In the genomic region with DNA sequence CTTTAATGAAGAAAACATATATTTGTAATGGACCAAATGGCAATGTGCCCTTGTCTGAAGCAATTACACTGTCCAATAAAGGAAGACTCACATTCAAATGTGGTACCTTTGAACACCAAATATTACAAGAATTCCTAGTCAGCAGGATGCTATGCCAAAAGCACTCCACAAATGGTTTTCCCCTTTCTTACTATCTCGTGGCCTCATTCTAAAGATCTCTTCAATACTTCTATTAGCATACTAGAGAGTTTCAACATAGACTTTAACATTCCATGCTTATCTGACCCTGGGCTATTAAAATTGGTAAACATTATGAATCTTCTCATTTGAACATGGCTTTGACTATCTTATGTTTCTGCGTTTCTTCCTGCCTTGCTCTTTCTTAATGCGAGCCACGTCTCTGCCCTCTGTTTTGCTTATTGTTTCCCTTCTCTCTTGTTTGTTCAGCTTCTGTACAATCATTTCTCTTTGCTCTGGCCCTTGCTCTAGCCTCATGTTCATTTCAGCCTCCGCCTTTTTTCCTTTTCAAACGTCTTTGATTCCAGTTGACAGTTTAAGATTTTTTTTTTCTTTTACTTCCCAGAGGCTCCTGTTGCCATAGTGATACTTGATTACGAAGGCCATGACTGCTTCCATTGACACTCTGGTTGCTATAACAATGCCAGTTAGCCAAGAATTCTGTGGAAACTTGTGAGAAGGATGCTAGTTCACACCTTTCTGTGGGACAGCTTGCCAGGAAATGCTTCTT, we compare ENCODE assay signal across 15 cellular contexts. TPM values are rescaled to one million over a fixed set of nuclear protein-coding genes. Genes with fewer than 3 reads are reported as not detected.
DNase-seq lines count a peak whose midpoint lies in the region; TF ChIP-seq lines count a peak whose summit lies in the region.
"Had no signal": no experiment of that assay in that cellular context is flagged by ENCODE, and none has a peak within 500 bp of the region (broad histone marks: within the 10 kb centered on the region; RNA-seq: fewer than 3 reads in every experiment).

No MANE protein-coding gene starts in this region.

- H3K27me3 ChIP-seq in GM23248 (replicated peaks; ENCODE audit: insufficient read depth) (no peaks in the 10 kb centered on the region), osteoblast (ENCODE audit: insufficient read depth, low read length) (peaks cover 7% of the 10 kb centered on the region), thyroid gland (no peaks in the 10 kb centered on the region)
- H3K27me3 ChIP-seq: colonic mucosa, neutrophil had no signal

- H4K20me1 ChIP-seq in GM23248 (ENCODE audit: insufficient read depth) (no peaks in the 10 kb centered on the region), osteoblast (ENCODE audit: insufficient read depth, low read length) (no peaks in the 10 kb centered on the region)

- H3K9ac ChIP-seq in GM23248: peak overlapping the region; percentile 66

- H3K4me1 ChIP-seq in GM23248 (ENCODE audit: insufficient read depth) (peaks cover 32% of the 10 kb centered on the region), osteoblast (ENCODE audit: insufficient read depth, low read length) (peaks cover 25% of the 10 kb centered on the region), thyroid gland (no peaks in the 10 kb centered on the region)
- H3K4me1 ChIP-seq: colonic mucosa had no signal

- TF ChIP-seq POLR2A in thyroid gland (IDR thresholded peaks at IDR 0.05): no peak

- peak overlapping the region; percentile 50 for H3K4me2 ChIP-seq in GM23248 (ENCODE audit: unreplicated experiment)
- H3K4me2 ChIP-seq in osteoblast (ENCODE audit: insufficient read depth, low read length): peak overlapping the region; percentile 62

- TF ChIP-seq CTCF in VCaP (conservative IDR thresholded peaks at IDR 0.05) (no peak), foreskin fibroblast (IDR thresholded peaks at IDR 0.05; ENCODE audit: low read depth, low read length) (no peak), osteoblast (IDR thresholded peaks at IDR 0.05; ENCODE audit: extremely low read depth, low read depth, low read length) (no peak), thyroid gland (IDR thresholded peaks at IDR 0.05) (no peak), GM10266 (IDR thresholded peaks at IDR 0.05; ENCODE audit: control insufficient read depth, insufficient read depth, low read depth, missing control alignments) (no peak)

- H3K79me2 ChIP-seq in GM23248 (ENCODE audit: insufficient read depth) (no peaks in the 10 kb centered on the region), osteoblast (ENCODE audit: insufficient read depth, low read length) (no peaks in the 10 kb centered on the region)

- H3K9me2 ChIP-seq in GM23248 (ENCODE audit: insufficient read depth): no peaks in the 10 kb centered on the region

- H3K9me3 ChIP-seq in GM23248 (ENCODE audit: low read depth) (no peaks in the 10 kb centered on the region), osteoblast (ENCODE audit: low read depth, low read length) (no peaks in the 10 kb centered on the region), thyroid gland (no peaks in the 10 kb centered on the region)
- H3K9me3 ChIP-seq: colonic mucosa, neutrophil had no signal

- peak; percentile 88 for DNase-seq in GM23248
- peak; percentile 40 to 58 for DNase-seq in foreskin fibroblast
- DNase-seq in osteoblast (ENCODE audit: insufficient read length, low spot score, missing footprints): peak; percentile 55
- DNase-seq in thyroid gland: no peak
- DNase-seq in NCI-H69 (lab: John Stamatoyannopoulos, UW): no peak
- DNase-seq in GM19240 (ENCODE audit: insufficient read length, low spot score): no peak
- no peak for DNase-seq in GM10266 (ENCODE audit: extremely low spot score)
- DNase-seq: activated T-cell treated with anti-CD3 and anti-CD28 coated beads, Interleukin-2, amount 50 U/mL, for 4 hours; colonic mucosa; NCI-H510A; SIG-M5; stimulated activated CD4-positive, alpha-beta T cell treated with anti-CD3 and anti-CD28 coated beads, Interleukin-4, amount 100 ng/mL, for 4 hours; WERI-Rb-1 had no signal

- no peaks in the 10 kb centered on the region for H3K36me3 ChIP-seq in GM23248 (ENCODE audit: low read depth)
- no peaks in the 10 kb centered on the region for H3K36me3 ChIP-seq in osteoblast (ENCODE audit: insufficient read depth, low read length)
- no peaks in the 10 kb centered on the region for H3K36me3 ChIP-seq in thyroid gland
- H3K36me3 ChIP-seq: colonic mucosa, neutrophil, WERI-Rb-1 had no signal

- 6 to 10% methylated on average over 7 of the region's 7 CpGs for WGBS in GM23248 (ENCODE audit: low coverage in 1 of 2, low lambda C conversion rate in 2 of 2, missing lambda C conversion rate in 2 of 2), 2 experiments
- WGBS in thyroid gland, 2 donors: 54 to 65% methylated on average over 7 of the region's 7 CpGs

- H2AFZ ChIP-seq in GM23248: peak overlapping the region; percentile 67
- H2AFZ ChIP-seq in osteoblast (ENCODE audit: low read length): peak overlapping the region; percentile 71

- H3K27ac ChIP-seq in GM23248 (peak overlapping the region; percentile 81), VCaP (peak overlapping the region; percentile 5; the same call in 1 of the 2 replicates), osteoblast (ENCODE audit: low read depth, low read length) (peak overlapping the region; percentile 67), thyroid gland (no peak overlapping the region)
- H3K27ac ChIP-seq: colonic mucosa, neutrophil, WERI-Rb-1 had no signal

- in situ Hi-C loops in GM23248 (cut with MboI): no loop called here

- H3F3A ChIP-seq in GM23248 (ENCODE audit: insufficient read depth): peaks cover 20% of the 10 kb centered on the region

- peak overlapping the region; percentile 40 for H3K4me3 ChIP-seq in GM23248
- no peak overlapping the region for H3K4me3 ChIP-seq in foreskin fibroblast (ENCODE audit: low read depth in 1 of 2, low read length in 2 of 2)
- H3K4me3 ChIP-seq in osteoblast (ENCODE audit: insufficient read depth, low read length): no peak overlapping the region
- H3K4me3 ChIP-seq in thyroid gland (replicated peaks in 1 of 3): no peak overlapping the region
- H3K4me3 ChIP-seq: colonic mucosa had no signal

- intact Hi-C loops in thyroid gland (cut with DNase I): no loop called here

RNA-seq across cellular contexts. Expression of gene SLC9A9, which starts 49.5 kb away (rescaled TPM):
- 3.2 and 3.8 TPM in 2 replicates for total RNA-seq in GM23248 (2014; rRNA removed; shearing (Covaris generic))
- 1.7 and 2.8 TPM in 2 replicates for polyA plus RNA-seq in GM23248 (2016; fragmentation: Nextera tagmentation; extraction: Ambion mirVana)
- total RNA-seq in osteoblast (6.5 and 8.3 TPM in 2 replicates), thyroid gland (10 to 100 TPM in 3 of 4 donors, 1 to 10 TPM in 1; 7.8 to 19.6 (median 13.4) TPM)

Comparison
In these comparisons a context has a peak if more than half of its experiments do, and no peak if none do; other contexts are left out.
1. DNase-seq: peak in GM23248 (single experiment), foreskin fibroblast (2 of 2) and osteoblast (single experiment); none in thyroid gland (0 of 2), NCI-H69 (single experiment), GM19240 (single experiment) and GM10266 (single experiment).
2. H3K27ac ChIP-seq: peak in GM23248 (single experiment), VCaP (single experiment) and osteoblast (single experiment); none in thyroid gland (0 of 3).